1 cellular context compared by ENCODE assay signal in the genomic region with DNA sequence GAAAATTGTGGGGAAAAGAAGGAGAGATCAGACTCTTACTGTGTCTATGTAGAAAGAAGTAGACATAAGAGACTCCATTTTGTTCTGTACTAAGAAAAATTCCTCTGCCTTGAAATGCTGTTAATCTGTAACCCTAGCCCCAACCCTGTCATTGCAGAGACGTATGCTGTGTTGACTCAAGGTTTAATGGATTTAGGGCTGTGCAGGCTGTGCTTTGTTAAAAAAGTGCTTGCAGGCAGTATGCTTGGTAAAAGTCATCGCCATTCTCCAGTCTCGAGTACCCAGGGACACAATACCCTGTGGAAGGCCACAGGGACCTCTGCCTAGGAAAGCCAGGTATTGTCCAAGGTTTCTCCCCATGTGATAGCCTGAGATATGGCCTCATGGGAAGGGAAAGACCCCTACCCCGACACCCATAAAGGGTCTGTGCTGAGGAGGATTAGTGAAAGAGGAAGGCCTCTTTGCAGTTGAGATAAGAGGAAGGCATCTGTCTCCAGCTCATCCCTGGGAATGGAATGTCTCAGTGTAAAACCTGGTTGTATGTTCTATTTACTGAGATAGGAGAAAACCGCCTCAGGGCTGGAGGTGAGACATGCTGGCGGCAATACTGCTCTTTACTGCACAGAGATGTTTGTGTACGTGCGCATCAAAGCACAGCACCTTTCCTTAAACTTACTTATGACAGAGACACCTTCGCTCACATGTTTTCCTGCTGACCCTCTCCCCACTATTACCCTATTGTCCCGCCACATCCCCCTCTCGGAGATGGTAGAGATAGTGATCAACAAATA. TPM values are rescaled to one million over a fixed set of nuclear protein-coding genes. Genes with fewer than 3 reads are reported as not detected.
"Had no signal": no experiment of that assay in that cellular context is flagged by ENCODE, and none has a peak within 500 bp of the region (broad histone marks: within the 10 kb centered on the region; RNA-seq: fewer than 3 reads in every experiment).

No MANE protein-coding gene starts in this region.

RNA-seq across cellular contexts. Expression of a gene that starts 46.8 kb away (rescaled TPM):
- total RNA-seq: NCI-H460 had no signal
